In genomic region chr9:16773617-16774016, GRCh38 we compare ENCODE assay signal across 28 cellular contexts.
"Had no signal": no experiment of that assay in that cellular context is flagged by ENCODE, and none has a peak within 500 bp of the region (broad histone marks: within the 10 kb centered on the region; RNA-seq: fewer than 3 reads in every experiment).

No MANE protein-coding gene starts in this region.

- FAIRE-seq: colon, endometrium, endothelial cell of umbilical vein, frontal cortex had no signal

- H3K27ac ChIP-seq: colonic mucosa, coronary artery, dorsolateral prefrontal cortex, epithelial cell of prostate, esophagus muscularis mucosa, esophagus squamous epithelium, foreskin keratinocyte, gastrocnemius medialis, gastroesophageal sphincter, heart left ventricle, heart right ventricle had no signal

- H3K4me3 ChIP-seq: colonic mucosa, coronary artery, dorsolateral prefrontal cortex, esophagus muscularis mucosa, esophagus squamous epithelium, gastrocnemius medialis, gastroesophageal sphincter, heart left ventricle, heart right ventricle had no signal

- H3K9me3 ChIP-seq: colonic mucosa, esophagus muscularis mucosa, esophagus squamous epithelium, gastrocnemius medialis, gastroesophageal sphincter, heart left ventricle, heart right ventricle had no signal

- H3K27me3 ChIP-seq: colonic mucosa, esophagus muscularis mucosa, esophagus squamous epithelium, foreskin keratinocyte, gastrocnemius medialis, gastroesophageal sphincter had no signal

- H3K27me3 Mint-ChIP-seq: dendritic cell treated with granulocyte-macrophage colony-stimulating factor and Interleukin-4, amounts not matched to agents 40 ng/mL and 50 ng/mL, for 4 days; effector memory CD8-positive, alpha-beta T cell had no signal

- H3K27ac Mint-ChIP-seq: dendritic cell treated with granulocyte-macrophage colony-stimulating factor and Interleukin-4, amounts not matched to agents 40 ng/mL and 50 ng/mL, for 4 days; effector memory CD8-positive, alpha-beta T cell; endodermal cell had no signal

- H3K4me1 ChIP-seq: colonic mucosa, esophagus squamous epithelium, foreskin keratinocyte, heart right ventricle had no signal

- ATAC-seq: effector memory CD8-positive, alpha-beta T cell; esophagus mucosa; foreskin keratinocyte; gastrocnemius medialis; gastroesophageal sphincter; heart left ventricle; heart right ventricle had no signal

- H3K9me3 Mint-ChIP-seq: endodermal cell had no signal

- H3K4me3 Mint-ChIP-seq: dendritic cell treated with granulocyte-macrophage colony-stimulating factor and Interleukin-4, amounts not matched to agents 40 ng/mL and 50 ng/mL, for 4 days; effector memory CD8-positive, alpha-beta T cell; endodermal cell had no signal

- DNase-seq: colonic mucosa; cortex of kidney; dermis blood vessel endothelial cell; dorsolateral prefrontal cortex; effector CD4-positive, alpha-beta T cell; effector CD8-positive, alpha-beta T cell; effector memory CD4-positive, alpha-beta T cell; effector memory CD8-positive, alpha-beta T cell; endodermal cell; erythroblast; esophagus squamous epithelium; foreskin fibroblast; foreskin keratinocyte; gastrocnemius medialis; glutamatergic neuron; head of caudate nucleus; heart left ventricle; heart right ventricle had no signal

- H3K36me3 ChIP-seq: colonic mucosa, esophagus muscularis mucosa, esophagus squamous epithelium, gastrocnemius medialis, heart left ventricle, heart right ventricle had no signal
